ENCODE assay signal across 8 cellular contexts in the genomic region with DNA sequence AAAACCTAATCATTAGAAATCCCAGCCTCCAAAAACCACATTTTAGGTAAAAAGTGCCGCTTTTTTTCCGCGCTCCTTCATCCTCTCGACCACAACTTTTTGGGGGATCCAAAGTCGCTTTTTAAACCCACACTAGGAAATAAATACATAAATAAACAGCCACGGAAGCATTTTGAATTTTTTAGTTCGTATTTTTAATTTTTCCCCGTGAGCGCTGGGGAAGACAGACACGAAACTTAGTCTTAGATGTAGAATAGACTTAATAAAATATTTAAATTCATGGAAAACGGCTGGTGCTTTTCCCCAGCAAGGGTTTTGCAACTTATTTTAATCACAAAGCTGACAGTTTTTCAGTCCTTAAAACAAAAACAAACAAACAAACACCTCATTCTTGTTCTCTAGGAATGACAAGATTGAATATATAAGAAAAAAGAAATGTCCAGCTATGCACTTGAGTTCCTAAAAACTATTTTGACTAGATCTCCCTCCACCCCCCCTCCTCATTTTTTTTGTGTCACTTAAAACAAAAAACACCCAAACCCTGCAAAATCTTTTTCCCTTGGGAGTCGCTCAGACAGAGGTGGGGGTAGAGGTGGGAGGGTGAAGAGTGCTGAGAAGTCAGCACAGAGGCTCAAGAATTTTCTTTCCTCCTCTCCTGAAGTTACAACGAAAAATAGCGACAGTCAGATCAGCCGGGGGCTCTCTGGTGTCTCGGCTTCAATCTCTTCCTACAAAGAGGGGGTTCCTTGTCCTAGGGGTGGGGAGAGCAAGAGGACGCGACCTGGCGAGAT. TPM values are rescaled to one million over a fixed set of nuclear protein-coding genes. Genes with fewer than 3 reads are reported as not detected.
DNase-seq lines count a peak whose midpoint lies in the region; ATAC-seq and TF ChIP-seq lines count a peak whose summit lies in the region.

No MANE protein-coding gene starts in this region.

- H3K36me3 ChIP-seq in Peyer's patch (no peaks in the 10 kb centered on the region), rectal smooth muscle tissue (ENCODE audit: control insufficient read depth, insufficient read depth, low read length) (no peaks in the 10 kb centered on the region)

- H3K4me3 ChIP-seq in Peyer's patch (peak overlapping the region; percentile 60 to 81 (median 62)), fibroblast of mammary gland (ENCODE audit: control insufficient read depth, low read depth, low read length) (peak overlapping the region; percentile 82), rectal smooth muscle tissue (ENCODE audit: low read length) (peak overlapping the region; percentile 87)

- ATAC-seq in GM21737 (IDR thresholded peaks at IDR 0.05; ENCODE audit: unreplicated experiment) (no peak), GM18861 (IDR thresholded peaks at IDR 0.05; ENCODE audit: unreplicated experiment) (no peak)

- H3K4me1 ChIP-seq in Peyer's patch (peaks cover 0 to 26% (median 6%) of the 10 kb centered on the region in 4 donors), rectal smooth muscle tissue (ENCODE audit: control insufficient read depth, insufficient read depth, low read length) (no peaks in the 10 kb centered on the region)

- H3K27me3 ChIP-seq in Peyer's patch (peaks cover 0 to 26% of the 10 kb centered on the region in 2 donors), rectal smooth muscle tissue (ENCODE audit: control insufficient read depth, insufficient read depth, low read length) (peaks cover 16% of the 10 kb centered on the region)

- H3K27ac ChIP-seq in Peyer's patch (peak overlapping the region; percentile 84 to 92 (median 86)), rectal smooth muscle tissue (ENCODE audit: low read depth, low read length) (no peak overlapping the region)

- no peaks in the 10 kb centered on the region for H3K9me3 ChIP-seq in Peyer's patch

- no peak for TF ChIP-seq CTCF in GM10266 (IDR thresholded peaks at IDR 0.05; ENCODE audit: control insufficient read depth, insufficient read depth, low read depth, missing control alignments)
- no peak for TF ChIP-seq CTCF in Peyer's patch (IDR thresholded peaks at IDR 0.05)
- TF ChIP-seq CTCF in fibroblast of mammary gland (conservative IDR thresholded peaks at IDR 0.05; ENCODE audit: control insufficient read depth, insufficient read depth, low read depth, low read length), result no peak

- no peak for TF ChIP-seq POLR2A in Peyer's patch (IDR thresholded peaks at IDR 0.05)

- H3K9ac ChIP-seq in rectal smooth muscle tissue (ENCODE audit: low read length), result no peak overlapping the region

- DNase-seq in GM10266 (ENCODE audit: extremely low spot score) (peak; percentile 32), Peyer's patch (no peak), fibroblast of mammary gland (ENCODE audit: low read depth) (no peak), SW480 (ENCODE audit: low spot score) (no peak)
- DNase-seq in stimulated activated CD4-positive, alpha-beta T cell treated with anti-CD3 and anti-CD28 coated beads, Interleukin-4, amount 100 ng/mL, for 4 hours, result no peak

RNA-seq across cellular contexts. Expression of gene SUPT3H, which starts 43.4 kb away (rescaled TPM):
- 10 to 100 TPM in 1 of 4 donors, 1 to 10 TPM in 3; 2.0 to 17.3 (median 2.7) TPM for total RNA-seq in Peyer's patch
